In the genomic region with DNA sequence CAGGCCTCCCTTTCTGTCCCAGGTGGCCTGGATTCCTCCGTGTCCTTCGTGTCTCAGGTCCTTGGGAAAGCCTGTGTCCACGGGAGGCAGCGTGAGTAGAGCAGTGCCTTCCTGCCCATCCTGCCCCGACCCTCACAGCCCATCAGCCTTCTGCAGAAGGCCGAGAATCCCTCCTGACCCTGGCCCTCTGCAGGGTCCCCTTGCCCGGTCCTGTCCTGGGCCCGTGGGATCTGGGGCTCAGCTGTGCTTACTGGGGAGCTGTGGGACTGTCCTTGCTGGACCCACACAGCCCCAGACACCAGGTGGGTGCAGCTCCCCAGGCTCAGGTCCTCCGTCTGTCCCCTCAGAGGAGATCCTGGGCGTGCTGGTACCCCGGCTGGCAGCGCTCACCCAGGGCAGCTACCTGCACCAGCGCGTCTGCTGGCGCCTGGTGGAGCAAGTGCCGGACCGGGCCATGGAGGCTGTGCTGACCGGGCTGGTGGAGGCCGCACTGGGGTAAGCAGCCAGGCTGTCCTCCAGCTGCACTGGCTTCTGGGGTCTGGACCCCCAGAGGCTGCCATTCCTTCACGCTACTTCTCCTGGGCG, we compare ENCODE assay signal across 26 cellular contexts. TPM values are rescaled to one million over a fixed set of nuclear protein-coding genes. Genes with fewer than 3 reads are reported as not detected.
DNase-seq lines count a peak whose midpoint lies in the region; ATAC-seq, FAIRE-seq and TF ChIP-seq lines count a peak whose summit lies in the region.
"Had no signal": no experiment of that assay in that cellular context is flagged by ENCODE, and none has a peak within 500 bp of the region (broad histone marks: within the 10 kb centered on the region; RNA-seq: fewer than 3 reads in every experiment).

No MANE protein-coding gene starts in this region.

- in situ Hi-C loops in K562 (cut with MboI) (no loop called here), mammary epithelial cell (cut with MboI; ENCODE audit: low sequenced_read_pairs in 2 of 2) (no loop called here)

- intact Hi-C loops in Right ventricle myocardium inferior (cut with DNase I): no loop called here
- intact Hi-C loops in heart left ventricle (cut with DNase I): loop anchor here in 9 of 10 donors (10.0 kb wide), 5 partner anchors 48 to 178 kb away; a partner anchor contains a TSS
- intact Hi-C loops in K562 (cut with micrococcal nuclease): no loop called here
- intact Hi-C loops in aorta (cut with DNase I): loop anchor here in 1 of 2 donors (10.0 kb wide), 1 partner anchor 108 kb away; no protein-coding TSS in a partner anchor
- intact Hi-C loops in mammary epithelial cell (cut with micrococcal nuclease): no loop called here

- H3K27ac Mint-ChIP-seq in nephron: no peak overlapping the region

- H3K4me3 ChIP-seq in heart left ventricle (no peak overlapping the region), K562 (no peak overlapping the region), aorta (ENCODE audit: low read length in 2 of 2) (no peak overlapping the region), mammary epithelial cell (replicated peaks in 1 of 3; ENCODE audit: insufficient read depth in 1 of 3, low read depth in 2 of 3, low read length in 3 of 3) (no peak overlapping the region)

- H3K79me2 ChIP-seq in K562 (ENCODE audit: control insufficient read depth, insufficient read depth, low read length) (peaks cover 32% of the 10 kb centered on the region), mammary epithelial cell (ENCODE audit: insufficient read depth, low read length) (peaks cover 27% of the 10 kb centered on the region)

- TF ChIP-seq CTCF in heart left ventricle (IDR thresholded peaks at IDR 0.05): no peak
- TF ChIP-seq CTCF in K562 (IDR thresholded peaks at IDR 0.05 in 2 of 3, conservative IDR thresholded peaks at IDR 0.05 in 1 of 3; ENCODE audit: insufficient read depth in 2 of 3, low read depth in 1 of 3, low read length in 3 of 3): no peak
- TF ChIP-seq CTCF in nephron (IDR thresholded peaks at IDR 0.05; ENCODE audit: unreplicated experiment in 3 of 3): no peak
- TF ChIP-seq CTCF in mammary epithelial cell (conservative IDR thresholded peaks at IDR 0.05 in 1 of 2, IDR thresholded peaks at IDR 0.05 in 1 of 2; ENCODE audit: extremely low read depth in 1 of 2, insufficient read depth in 1 of 2, low read depth in 1 of 2, low read length in 2 of 2): no peak

- dilution Hi-C loops in mammary epithelial cell (cut with HindIII; ENCODE audit: low sequenced_read_pairs): loop anchor here (25.0 kb wide), 1 partner anchor 235 kb away; a partner anchor contains a TSS

- peak overlapping the region; percentile 48 to 55 (median 54) for H3K4me3 Mint-ChIP-seq in nephron

- peak overlapping the region in 1 of 2 experiments; percentile 10; a peak in 1 of 4 replicates for H3K9ac ChIP-seq in K562 (ENCODE audit: insufficient read depth in 1 of 2, low read depth in 2 of 2, low read length in 2 of 2)
- H3K9ac ChIP-seq in mammary epithelial cell (ENCODE audit: insufficient read depth, low read length): no peak overlapping the region
- H3K9ac ChIP-seq: KMS-11 had no signal

- 93 to 97% (median 94%) methylated on average over 11 to 21 of the region's 21 CpGs for WGBS in heart left ventricle, 4 donors
- WGBS in K562 (ENCODE audit: insufficient coverage, low coverage, missing lambda C conversion rate): 93% methylated on average over 14 of the region's 21 CpGs
- 87 to 92% methylated on average over 21 of the region's 21 CpGs for WGBS in aorta, 2 donors
- WGBS in mammary epithelial cell (ENCODE audit: low coverage, missing lambda C conversion rate): 87% methylated on average over 15 of the region's 21 CpGs

- H3K9me3 Mint-ChIP-seq in nephron: no peaks in the 10 kb centered on the region

- H3K36me3 ChIP-seq in heart left ventricle: peaks cover 0 to 77% (median 70%) of the 10 kb centered on the region in 9 donors
- peaks cover 78% of the 10 kb centered on the region; the same call in 2 of the 3 replicates for H3K36me3 ChIP-seq in K562 (ENCODE audit: control insufficient read depth, insufficient read depth, low read length)
- peaks cover 0 to 2% of the 10 kb centered on the region in 2 donors for H3K36me3 ChIP-seq in aorta (ENCODE audit: control insufficient read depth in 1 of 2, insufficient read depth in 2 of 2, low read length in 1 of 2)
- H3K36me3 ChIP-seq in mammary epithelial cell (ENCODE audit: insufficient read depth, low read length): peaks cover 9% of the 10 kb centered on the region

- H3K4me1 ChIP-seq in heart left ventricle: peaks cover 0 to 31% (median 24%) of the 10 kb centered on the region in 12 donors
- peaks cover 16 to 60% of the 10 kb centered on the region in 2 experiments; a peak in 3 of 5 replicates for H3K4me1 ChIP-seq in K562 (replicated peaks in 1 of 2; ENCODE audit: control insufficient read depth in 2 of 2, insufficient read depth in 2 of 2, low read length in 2 of 2)
- H3K4me1 ChIP-seq in aorta (ENCODE audit: control insufficient read depth in 1 of 2, insufficient read depth in 2 of 2, low read length in 2 of 2): no peaks in the 10 kb centered on the region
- H3K4me1 ChIP-seq in mammary epithelial cell (ENCODE audit: insufficient read depth, low read length): peaks cover 15% of the 10 kb centered on the region

- no TSS peak for BruUV-seq in K562 (replicated peaks; lab: Mats Ljungman, UMichigan)
- BruUV-seq in mammary epithelial cell (replicated peaks; lab: Mats Ljungman, UMichigan): no TSS peak

- no peak for TF ChIP-seq RAD21 in K562 (CRISPR knock-in tag; conservative IDR thresholded peaks at IDR 0.05 in 1 of 2, IDR thresholded peaks at IDR 0.05 in 1 of 2)

- POLR2A ChIA-PET in K562 (lab: Yijun Ruan, JAX): no interaction called here

- H3K4me2 ChIP-seq in K562 (ENCODE audit: insufficient read depth, low read length) (no peak overlapping the region), mammary epithelial cell (ENCODE audit: insufficient read depth, low read depth, low read length) (no peak overlapping the region)
- H3K4me2 ChIP-seq: KMS-11 had no signal

- ATAC-seq in Right ventricle myocardium inferior (no peak), heart left ventricle (no peak), K562 (no peak), aorta (ENCODE audit: low FRiP score) (no peak)
- ATAC-seq: HCT116 had no signal

- H3K4me1 Mint-ChIP-seq in nephron: peaks cover 16% of the 10 kb centered on the region

- DNase-seq in Right ventricle myocardium inferior (ENCODE audit: missing footprints) (peak; percentile 47), heart left ventricle (no peak), K562 (ENCODE audit: extremely low read depth in 1 of 4, low spot score in 3 of 4) (no peak), aorta (peak; percentile 26 to 74), mammary epithelial cell (no peak)
- DNase-seq in activated T-cell treated with anti-CD3 and anti-CD28 coated beads, Interleukin-2, amount 50 U/mL, for 1 hour: no peak
- DNase-seq: AML-193, GDM1, GOT3, NCI-H1105 treated with DMSO at 0.1 percent for 48 hours, NCI-H1694, NCI-H2081, NCI-H2171 treated with DMSO at 0.1 percent for 48 hours, NCI-H526, OCI-M1, Right ventricle myocardium superior had no signal

- H3K27ac ChIP-seq in heart left ventricle: no peak overlapping the region
- H3K27ac ChIP-seq in K562 (ENCODE audit: extremely low read depth, low read depth, low read length): no peak overlapping the region
- no peak overlapping the region for H3K27ac ChIP-seq in aorta (ENCODE audit: low read depth in 1 of 2, low read length in 2 of 2)
- H3K27ac ChIP-seq in mammary epithelial cell (ENCODE audit: insufficient read depth, low read depth, low read length): no peak overlapping the region
- H3K27ac ChIP-seq: C4-2B, KMS-11 had no signal

- CTCF ChIA-PET in K562 (lab: Yijun Ruan, JAX; ENCODE audit: low intra/inter-chr PET ratio) (no interaction called here), mammary epithelial cell (lab: Charles Lee; ENCODE audit: low non-redundant PET) (no interaction called here)

- H3K9me3 ChIP-seq in heart left ventricle (no peaks in the 10 kb centered on the region), K562 (replicated peaks; ENCODE audit: control insufficient read depth, insufficient read depth, low read depth, low read length) (no peaks in the 10 kb centered on the region), aorta (ENCODE audit: control insufficient read depth, low read length) (no peaks in the 10 kb centered on the region), mammary epithelial cell (replicated peaks; ENCODE audit: insufficient read depth, low read length) (no peaks in the 10 kb centered on the region)

- H3K36me3 Mint-ChIP-seq in nephron (ENCODE audit: low read depth): peaks cover 16% of the 10 kb centered on the region

- H3K27me3 ChIP-seq in heart left ventricle: no peaks in the 10 kb centered on the region
- no peaks in the 10 kb centered on the region for H3K27me3 ChIP-seq in K562 (ENCODE audit: control insufficient read depth in 2 of 2, insufficient read depth in 2 of 2, low read length in 2 of 2)
- no peaks in the 10 kb centered on the region for H3K27me3 ChIP-seq in aorta (ENCODE audit: control insufficient read depth in 1 of 2, insufficient read depth in 2 of 2, low read length in 1 of 2)
- H3K27me3 ChIP-seq in mammary epithelial cell (ENCODE audit: insufficient read depth, low read length): no peaks in the 10 kb centered on the region

- H3K27me3 Mint-ChIP-seq in nephron (ENCODE audit: low read depth): peaks cover 4% of the 10 kb centered on the region

- no peak for FAIRE-seq in K562 (lab: Jason Lieb, UNC)
- FAIRE-seq: GM18507, RCC 7860 had no signal

- no peaks in the 10 kb centered on the region for H3K9me1 ChIP-seq in K562 (ENCODE audit: control insufficient read depth, insufficient read depth, low read length)

- TF ChIP-seq POLR2A in heart left ventricle (IDR thresholded peaks at IDR 0.05): no peak
- TF ChIP-seq POLR2A in K562 (conservative IDR thresholded peaks at IDR 0.05): no peak

- TF ChIP-seq EP300 in K562 (IDR thresholded peaks at IDR 0.05; ENCODE audit: low read length): no peak

- H2AFZ ChIP-seq in K562 (ENCODE audit: low read depth, low read length): no peak overlapping the region
- no peak overlapping the region for H2AFZ ChIP-seq in mammary epithelial cell (ENCODE audit: low read depth, low read length)

- H4K20me1 ChIP-seq in K562 (replicated peaks; ENCODE audit: control insufficient read depth, insufficient read depth, low read length) (peaks cover 7% of the 10 kb centered on the region; the same call in 1 of the 2 replicates), mammary epithelial cell (ENCODE audit: insufficient read depth, low read length) (no peaks in the 10 kb centered on the region)

RNA-seq across cellular contexts. Expression of a gene that starts 3.9 kb away (rescaled TPM):
- total RNA-seq in Right ventricle myocardium inferior (18.9 TPM), heart left ventricle (10 to 100 TPM; 11.8 to 29.6 (median 16.7) TPM), K562 (2014; rRNA removed) (35.1 and 47.4 TPM in 2 replicates), K562 (2014; rRNA removed; fragmentation: Illumina TruSeq; extraction: Trizol) (1.7 and 3.0 TPM in 2 replicates), K562 (2015; rRNA removed; fragmentation: Illumina TruSeq; extraction: Trizol) (21.2 and 21.9 TPM in 2 replicates), K562 (2021) (77.4 and 91.8 TPM in 2 replicates), aorta (10 to 100 TPM; 25.6 to 28.2 TPM), mammary epithelial cell (10 to 100 TPM; 12.7 to 37.7 TPM)
- polyA plus RNA-seq in heart left ventricle (10 to 100 TPM; 22.7 to 27.0 TPM), K562 (2011; rRNA removed) (14.5 and 24.6 TPM in 2 replicates), K562 (2014; fragmentation: Illumina TruSeq; extraction: Trizol) (8.2 and 29.3 TPM in 2 replicates), K562 (2014; fragmentation: Nextera tagmentation; extraction: Ambion mirVana) (1 to 10 TPM in 1 of 2 experiments, under 1 TPM in 1; 0.51 to 1.4 TPM), K562 (2014; rRNA removed) (60.2 and 63.2 TPM in 2 replicates), aorta (10 to 100 TPM in 1 of 2 donors, 1 to 10 TPM in 1; 8.8 to 52.7 TPM), mammary epithelial cell (21.4 TPM)
- total RNA-seq in K562 (2011; cell fraction: chromatin; rRNA removed; ENCODE audit: low replicate concordance): 105 and 266 TPM in 2 replicates
- 180 and 212 TPM in 2 replicates for total RNA-seq in K562 (2011; cell fraction: nucleolus; rRNA removed)
- 109 and 112 TPM in 2 replicates for total RNA-seq in K562 (2011; cell fraction: nucleoplasm; rRNA removed)
- 19.9 and 53.3 TPM in 2 replicates for polyA plus RNA-seq in K562 (2011; cell fraction: cytosol; rRNA removed)
- 229 and 359 TPM in 2 replicates for polyA plus RNA-seq in K562 (2011; cell fraction: nucleus; rRNA removed)
- 48.2 and 53.0 TPM in 2 replicates for polyA plus RNA-seq in K562 (2012)
- 5.7 and 6.3 TPM in 2 replicates for polyA minus RNA-seq in K562 (2011; rRNA and poly(A)+ RNA removed)
- polyA minus RNA-seq in K562 (2011; cell fraction: cytosol; rRNA and poly(A)+ RNA removed): 24.3 and 30.0 TPM in 2 replicates
- 48.3 and 54.8 TPM in 2 replicates for polyA minus RNA-seq in K562 (2011; cell fraction: nucleus; rRNA and poly(A)+ RNA removed)
- 11.7 TPM for polyA minus RNA-seq in mammary epithelial cell

RNA-seq across cellular contexts. Expression of a gene that starts 8.4 kb away (rescaled TPM):
- total RNA-seq in Right ventricle myocardium inferior (not detected), heart left ventricle (under 1 TPM in 2 of 9 donors, not detected in 7; 0.20 to 0.23 TPM), K562 (2014; rRNA removed) (not detected in 2 replicates), K562 (2014; rRNA removed; fragmentation: Illumina TruSeq; extraction: Trizol) (not detected in 2 replicates), K562 (2015; rRNA removed; fragmentation: Illumina TruSeq; extraction: Trizol) (not detected in 2 replicates), K562 (2021) (0.11 and 0.38 TPM in 2 replicates), aorta (under 1 TPM; 0.26 to 0.33 TPM), mammary epithelial cell (not detected)
- polyA plus RNA-seq in heart left ventricle (under 1 TPM in 1 of 2 donors, not detected in 1; 0.04 TPM), K562 (2011; rRNA removed) (not detected in 2 replicates), K562 (2014; fragmentation: Illumina TruSeq; extraction: Trizol) (not detected in 2 replicates), K562 (2014; fragmentation: Nextera tagmentation; extraction: Ambion mirVana) (not detected), K562 (2014; rRNA removed) (not detected in 2 replicates), aorta (not detected), mammary epithelial cell (not detected)
- total RNA-seq in K562 (2011; cell fraction: chromatin; rRNA removed; ENCODE audit: low replicate concordance): not detected in 2 replicates
- not detected in 2 replicates for total RNA-seq in K562 (2011; cell fraction: nucleolus; rRNA removed)
- total RNA-seq in K562 (2011; cell fraction: nucleoplasm; rRNA removed): not detected in 2 replicates
- polyA plus RNA-seq in K562 (2011; cell fraction: cytosol; rRNA removed): 0.07 TPM in 1 of 2 replicates, not detected in the other
- 0.09 TPM in 1 of 2 replicates, not detected in the other for polyA plus RNA-seq in K562 (2011; cell fraction: nucleus; rRNA removed)
- not detected in 2 replicates for polyA plus RNA-seq in K562 (2012)
- polyA minus RNA-seq in K562 (2011; rRNA and poly(A)+ RNA removed): not detected in 2 replicates
- polyA minus RNA-seq in K562 (2011; cell fraction: cytosol; rRNA and poly(A)+ RNA removed): not detected in 2 replicates
- polyA minus RNA-seq in K562 (2011; cell fraction: nucleus; rRNA and poly(A)+ RNA removed): not detected in 2 replicates
- not detected for polyA minus RNA-seq in mammary epithelial cell
- total RNA-seq: A172, HT1080, SK-MEL-5 had no signal
- polyA plus RNA-seq: AG04450 had no signal

RNA-seq across cellular contexts. Expression of a gene that starts 22.3 kb away (rescaled TPM):
- total RNA-seq in Right ventricle myocardium inferior: 49.5 TPM
- total RNA-seq in heart left ventricle: 10 to 100 TPM; 30.3 to 70.8 (median 33.6) TPM
- 10 to 100 TPM; 32.7 to 41.5 TPM for polyA plus RNA-seq in heart left ventricle
- total RNA-seq in K562 (2011; cell fraction: chromatin; rRNA removed; ENCODE audit: low replicate concordance): 211 and 640 TPM in 2 replicates
- 395 and 397 TPM in 2 replicates for total RNA-seq in K562 (2011; cell fraction: nucleolus; rRNA removed)
- 230 and 249 TPM in 2 replicates for total RNA-seq in K562 (2011; cell fraction: nucleoplasm; rRNA removed)
- total RNA-seq in K562 (2014; rRNA removed): 56.3 and 60.8 TPM in 2 replicates
- total RNA-seq in K562 (2014; rRNA removed; fragmentation: Illumina TruSeq; extraction: Trizol): 8.4 and 10.7 TPM in 2 replicates
- total RNA-seq in K562 (2015; rRNA removed; fragmentation: Illumina TruSeq; extraction: Trizol): 19.6 and 22.4 TPM in 2 replicates
- total RNA-seq in K562 (2021): 85.3 and 97.0 TPM in 2 replicates
- 18.2 and 29.5 TPM in 2 replicates for polyA plus RNA-seq in K562 (2011; rRNA removed)
- polyA plus RNA-seq in K562 (2011; cell fraction: cytosol; rRNA removed): 15.2 and 41.1 TPM in 2 replicates
- polyA plus RNA-seq in K562 (2011; cell fraction: nucleus; rRNA removed): 239 and 402 TPM in 2 replicates
- 92.4 and 190 TPM in 2 replicates for polyA plus RNA-seq in K562 (2012)
- polyA plus RNA-seq in K562 (2014; fragmentation: Illumina TruSeq; extraction: Trizol): 18.7 and 39.3 TPM in 2 replicates
- polyA plus RNA-seq in K562 (2014; fragmentation: Nextera tagmentation; extraction: Ambion mirVana): under 1 TPM; 0.06 TPM
- 81.5 and 126 TPM in 2 replicates for polyA plus RNA-seq in K562 (2014; rRNA removed)
- polyA minus RNA-seq in K562 (2011; rRNA and poly(A)+ RNA removed): 9.3 and 23.0 TPM in 2 replicates
- 19.6 and 27.9 TPM in 2 replicates for polyA minus RNA-seq in K562 (2011; cell fraction: cytosol; rRNA and poly(A)+ RNA removed)
- 70.2 and 71.9 TPM in 2 replicates for polyA minus RNA-seq in K562 (2011; cell fraction: nucleus; rRNA and poly(A)+ RNA removed)
- total RNA-seq in aorta: 10 to 100 TPM; 44.8 to 89.1 TPM
- 10 to 100 TPM; 14.5 to 90.9 TPM for polyA plus RNA-seq in aorta
- 10 to 100 TPM; 52.9 to 66.2 TPM for total RNA-seq in mammary epithelial cell
- polyA plus RNA-seq in mammary epithelial cell: 26.6 TPM
- 32.7 TPM for polyA minus RNA-seq in mammary epithelial cell

RNA-seq across cellular contexts. Expression of a gene that starts 36.4 kb away (rescaled TPM):
- total RNA-seq in Right ventricle myocardium inferior (30.7 TPM), heart left ventricle (10 to 100 TPM; 14.0 to 64.2 (median 19.5) TPM), K562 (2014; rRNA removed) (not detected in 2 replicates), K562 (2014; rRNA removed; fragmentation: Illumina TruSeq; extraction: Trizol) (not detected in 2 replicates), K562 (2015; rRNA removed; fragmentation: Illumina TruSeq; extraction: Trizol) (not detected in 2 replicates), K562 (2021) (0.18 TPM in 1 of 2 replicates, not detected in the other), aorta (10 to 100 TPM; 38.1 to 52.1 TPM), mammary epithelial cell (under 1 TPM in 1 of 2 donors, not detected in 1; 0.17 TPM)
- polyA plus RNA-seq in heart left ventricle (10 to 100 TPM; 29.0 to 37.4 TPM), K562 (2011; rRNA removed) (not detected in 2 replicates), K562 (2014; fragmentation: Illumina TruSeq; extraction: Trizol) (not detected in 2 replicates), K562 (2014; fragmentation: Nextera tagmentation; extraction: Ambion mirVana) (under 1 TPM in 1 of 2 experiments, not detected in 1; 0.04 TPM), K562 (2014; rRNA removed) (not detected in 2 replicates), aorta (10 to 100 TPM; 34.7 to 74.5 TPM), mammary epithelial cell (1.6 TPM)
- not detected in 2 replicates for total RNA-seq in K562 (2011; cell fraction: chromatin; rRNA removed; ENCODE audit: low replicate concordance)
- total RNA-seq in K562 (2011; cell fraction: nucleolus; rRNA removed): not detected in 2 replicates
- not detected in 2 replicates for total RNA-seq in K562 (2011; cell fraction: nucleoplasm; rRNA removed)
- polyA plus RNA-seq in K562 (2011; cell fraction: cytosol; rRNA removed): not detected in 2 replicates
- not detected in 2 replicates for polyA plus RNA-seq in K562 (2011; cell fraction: nucleus; rRNA removed)
- 0.09 and 0.29 TPM in 2 replicates for polyA plus RNA-seq in K562 (2012)
- not detected in 2 replicates for polyA minus RNA-seq in K562 (2011; rRNA and poly(A)+ RNA removed)
- polyA minus RNA-seq in K562 (2011; cell fraction: cytosol; rRNA and poly(A)+ RNA removed): not detected in 2 replicates
- not detected in 2 replicates for polyA minus RNA-seq in K562 (2011; cell fraction: nucleus; rRNA and poly(A)+ RNA removed)
- 0.26 TPM for polyA minus RNA-seq in mammary epithelial cell
- total RNA-seq: A172, SK-MEL-5 had no signal

RNA-seq across cellular contexts. Expression of a gene that starts 52.8 kb away (rescaled TPM):
- total RNA-seq in Right ventricle myocardium inferior: 1.7 TPM
- total RNA-seq in heart left ventricle: 1 to 10 TPM in 2 of 9 donors, under 1 TPM in 5, not detected in 2; 0.31 to 1.5 (median 0.92) TPM
- polyA plus RNA-seq in heart left ventricle: under 1 TPM; 0.14 to 0.65 TPM
- total RNA-seq in K562 (2011; cell fraction: chromatin; rRNA removed; ENCODE audit: low replicate concordance): 1.2 and 4.8 TPM in 2 replicates
- 2.5 and 3.0 TPM in 2 replicates for total RNA-seq in K562 (2011; cell fraction: nucleolus; rRNA removed)
- total RNA-seq in K562 (2011; cell fraction: nucleoplasm; rRNA removed): 1.5 and 2.7 TPM in 2 replicates
- total RNA-seq in K562 (2014; rRNA removed): 0.04 TPM in 1 of 2 replicates, not detected in the other
- total RNA-seq in K562 (2014; rRNA removed; fragmentation: Illumina TruSeq; extraction: Trizol): not detected in 2 replicates
- total RNA-seq in K562 (2015; rRNA removed; fragmentation: Illumina TruSeq; extraction: Trizol): 0.18 TPM in 1 of 2 replicates, not detected in the other
- total RNA-seq in K562 (2021): 0.22 and 0.42 TPM in 2 replicates
- polyA plus RNA-seq in K562 (2011; rRNA removed): 0.15 and 0.19 TPM in 2 replicates
- 0.04 TPM in 1 of 2 replicates, not detected in the other for polyA plus RNA-seq in K562 (2011; cell fraction: cytosol; rRNA removed)
- 1.1 and 2.4 TPM in 2 replicates for polyA plus RNA-seq in K562 (2011; cell fraction: nucleus; rRNA removed)
- 0.39 and 4.2 TPM in 2 replicates for polyA plus RNA-seq in K562 (2012)
- polyA plus RNA-seq in K562 (2014; fragmentation: Illumina TruSeq; extraction: Trizol): not detected in 2 replicates
- polyA plus RNA-seq in K562 (2014; fragmentation: Nextera tagmentation; extraction: Ambion mirVana): not detected
- 0.03 and 1.4 TPM in 2 replicates for polyA plus RNA-seq in K562 (2014; rRNA removed)
- not detected in 2 replicates for polyA minus RNA-seq in K562 (2011; rRNA and poly(A)+ RNA removed)
- not detected in 2 replicates for polyA minus RNA-seq in K562 (2011; cell fraction: cytosol; rRNA and poly(A)+ RNA removed)
- 0.33 and 0.54 TPM in 2 replicates for polyA minus RNA-seq in K562 (2011; cell fraction: nucleus; rRNA and poly(A)+ RNA removed)
- 1 to 10 TPM; 1.8 to 2.0 TPM for total RNA-seq in aorta
- polyA plus RNA-seq in aorta: 1 to 10 TPM; 3.8 to 9.6 TPM
- under 1 TPM; 0.17 to 0.45 TPM for total RNA-seq in mammary epithelial cell
- not detected for polyA plus RNA-seq in mammary epithelial cell
- polyA minus RNA-seq in mammary epithelial cell: not detected

Comparison
In these comparisons a context has a peak if more than half of its experiments do, and no peak if none do; other contexts are left out.
1. DNase-seq: peak in Right ventricle myocardium inferior (single experiment) and aorta (2 of 2); none in heart left ventricle (0 of 5), K562 (0 of 4), mammary epithelial cell (single experiment) and activated T-cell treated with anti-CD3 and anti-CD28 coated beads, Interleukin-2, amount 50 U/mL, for 1 hour (single experiment).
2. intact Hi-C loops: an anchor here in heart left ventricle (10.0 kb wide); none called in Right ventricle myocardium inferior, K562 and mammary epithelial cell.